In the genomic region with DNA sequence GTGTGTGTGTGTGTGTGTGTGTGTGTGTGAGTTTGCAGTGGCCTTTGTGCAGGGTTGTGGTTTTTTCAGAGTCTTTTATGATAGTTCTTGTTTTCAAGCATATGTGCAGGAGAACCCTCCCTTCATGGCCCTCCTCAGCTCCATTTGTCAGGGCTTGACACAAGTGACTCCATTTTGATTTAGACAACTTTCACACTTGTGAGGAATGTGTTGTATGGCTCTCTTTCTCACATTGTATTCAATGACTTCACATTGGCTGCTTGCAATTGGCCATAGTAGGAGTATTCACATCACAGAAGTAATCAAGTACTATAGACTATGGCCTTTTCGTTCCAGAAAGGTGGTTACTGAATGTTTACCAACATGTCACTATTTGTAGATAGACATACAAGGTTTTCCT, we compare ENCODE assay signal across 26 cellular contexts.
"Had no signal": no experiment of that assay in that cellular context is flagged by ENCODE, and none has a peak within 500 bp of the region (broad histone marks: within the 10 kb centered on the region; RNA-seq: fewer than 3 reads in every experiment).

No MANE protein-coding gene starts in this region.

- H3K4me3 ChIP-seq: colonic mucosa, coronary artery, dorsolateral prefrontal cortex, esophagus muscularis mucosa, esophagus squamous epithelium, gastrocnemius medialis, gastroesophageal sphincter, heart left ventricle, heart right ventricle had no signal

- H3K27ac Mint-ChIP-seq: dendritic cell treated with granulocyte-macrophage colony-stimulating factor and Interleukin-4, amounts not matched to agents 40 ng/mL and 50 ng/mL, for 4 days; effector memory CD8-positive, alpha-beta T cell; endodermal cell had no signal

- H3K4me1 Mint-ChIP-seq: endodermal cell had no signal

- H3K4me3 Mint-ChIP-seq: dendritic cell treated with granulocyte-macrophage colony-stimulating factor and Interleukin-4, amounts not matched to agents 40 ng/mL and 50 ng/mL, for 4 days; effector memory CD8-positive, alpha-beta T cell; endodermal cell had no signal

- H3K27me3 ChIP-seq: colonic mucosa, dorsolateral prefrontal cortex, esophagus muscularis mucosa, esophagus squamous epithelium, gastrocnemius medialis, gastroesophageal sphincter, heart right ventricle had no signal

- DNase-seq: colonic mucosa; cortex of kidney; dermis blood vessel endothelial cell; effector CD4-positive, alpha-beta T cell; effector CD8-positive, alpha-beta T cell; effector memory CD4-positive, alpha-beta T cell; effector memory CD8-positive, alpha-beta T cell; endodermal cell; erythroblast; esophagus squamous epithelium; foreskin fibroblast; foreskin melanocyte; gastrocnemius medialis; glutamatergic neuron; heart right ventricle had no signal

- H3K27me3 Mint-ChIP-seq: dendritic cell treated with granulocyte-macrophage colony-stimulating factor and Interleukin-4, amounts not matched to agents 40 ng/mL and 50 ng/mL, for 4 days had no signal

- ATAC-seq: effector memory CD8-positive, alpha-beta T cell; esophagus mucosa; gastrocnemius medialis; gastroesophageal sphincter; heart left ventricle had no signal

- H3K9me3 Mint-ChIP-seq: dendritic cell treated with granulocyte-macrophage colony-stimulating factor and Interleukin-4, amounts not matched to agents 40 ng/mL and 50 ng/mL, for 4 days; effector memory CD8-positive, alpha-beta T cell; endodermal cell had no signal

- H3K27ac ChIP-seq: colonic mucosa, coronary artery, epithelial cell of prostate, esophagus muscularis mucosa, esophagus squamous epithelium, gastrocnemius medialis, gastroesophageal sphincter, heart left ventricle, heart right ventricle had no signal

- H3K36me3 ChIP-seq: colonic mucosa, esophagus muscularis mucosa, esophagus squamous epithelium, gastrocnemius medialis, gastroesophageal sphincter, heart left ventricle, heart right ventricle had no signal

- H3K4me1 ChIP-seq: colonic mucosa, esophagus muscularis mucosa, esophagus squamous epithelium, gastrocnemius medialis, gastroesophageal sphincter had no signal

- H3K9me3 ChIP-seq: colonic mucosa, esophagus muscularis mucosa, esophagus squamous epithelium, gastrocnemius medialis, gastroesophageal sphincter, heart left ventricle, heart right ventricle had no signal

- FAIRE-seq: colon, endometrium, frontal cortex had no signal
